Comparison of ENCODE assay signal across 9 cellular contexts in genomic region chr14:21997300-21997699, GRCh38.
DNase-seq lines count a peak whose midpoint lies in the region; ATAC-seq, FAIRE-seq and TF ChIP-seq lines count a peak whose summit lies in the region.
"Had no signal": no experiment of that assay in that cellular context is flagged by ENCODE, and none has a peak within 500 bp of the region (broad histone marks: within the 10 kb centered on the region; RNA-seq: fewer than 3 reads in every experiment).

No MANE protein-coding gene starts in this region.

- no peaks in the 10 kb centered on the region for H3K4me1 ChIP-seq in H1 (replicated peaks in 1 of 4; ENCODE audit: control insufficient read depth in 3 of 4, insufficient read depth in 4 of 4, low read length in 3 of 4)
- no peaks in the 10 kb centered on the region for H3K4me1 ChIP-seq in smooth muscle cell (ENCODE audit: low read depth)

- no peaks in the 10 kb centered on the region for H3K23me2 ChIP-seq in H1 (ENCODE audit: low read depth, low read length)

- H3K9me3 ChIP-seq in H1 (ENCODE audit: insufficient read depth in 2 of 2, low read depth in 1 of 2, low read length in 1 of 2) (no peaks in the 10 kb centered on the region), smooth muscle cell (replicated peaks; ENCODE audit: low read depth) (no peaks in the 10 kb centered on the region)

- H4K8ac ChIP-seq in H1 (ENCODE audit: extremely low read depth, insufficient read depth, low read length) = no peak overlapping the region

- H3K9me3 Mint-ChIP-seq in activated T-cell treated with anti-CD3 and anti-CD28 coated beads, Interleukin-2, amount 50 U/mL, for 4 hours = no peaks in the 10 kb centered on the region

- H3K18ac ChIP-seq in H1 (ENCODE audit: extremely low read depth, low read length) = no peak overlapping the region

- H3K23ac ChIP-seq in H1 (ENCODE audit: insufficient read length) = no peak overlapping the region

- no peak overlapping the region for H3K14ac ChIP-seq in H1 (ENCODE audit: insufficient read length)

- TF ChIP-seq EP300 in H1 (IDR thresholded peaks at IDR 0.05; ENCODE audit: borderline replicate concordance in 1 of 2, low read depth in 2 of 2, low read length in 2 of 2) = no peak

- no peak overlapping the region for H3K4me2 ChIP-seq in H1 (ENCODE audit: insufficient read depth in 1 of 2, low read depth in 2 of 2, low read length in 2 of 2)
- no peak overlapping the region for H3K4me2 ChIP-seq in smooth muscle cell

- CTCF ChIA-PET in H1 (lab: Charles Lee; ENCODE audit: partially characterized antibody) = interaction anchor here (0.6 to 9.4 kb wide), 39 partner anchors 8 to 364 kb away, joined by 3 to 141 read pairs (median 5); no protein-coding TSS in a partner anchor

- H2BK15ac ChIP-seq in H1 (ENCODE audit: low read length) = no peak overlapping the region

- no peak overlapping the region for H2AK5ac ChIP-seq in H1 (ENCODE audit: low read depth, low read length)

- POLR2A ChIA-PET in H1 (lab: Charles Lee; ENCODE audit: partially characterized antibody) = interaction anchor here (1.2 kb wide), 1 partner anchor 19 kb away, joined by 3 read pairs; no protein-coding TSS in a partner anchor

- H3K36me3 ChIP-seq in H1 (ENCODE audit: control insufficient read depth in 2 of 4, insufficient read depth in 4 of 4, low read length in 3 of 4) (no peaks in the 10 kb centered on the region), smooth muscle cell (ENCODE audit: low read depth) (no peaks in the 10 kb centered on the region)

- H3K4me3 ChIP-seq in H1 (ENCODE audit: extremely low read depth in 1 of 4, insufficient read depth in 2 of 4, low read depth in 3 of 4, low read length in 4 of 4) (no peak overlapping the region), smooth muscle cell (no peak overlapping the region)
- H3K4me3 ChIP-seq: lung had no signal

- peak; percentile 100 for FAIRE-seq in H1 (lab: Jason Lieb, UNC)

- WGBS in H1 (ENCODE audit: extremely low coverage in 1 of 2, insufficient coverage in 1 of 2, insufficient read length in 1 of 2, insufficient replicate concordance in 2 of 2, low coverage in 1 of 2, low lambda C conversion rate in 2 of 2, missing lambda C conversion rate in 1 of 2), 2 experiments = 33% methylated on average over 3 of the region's 3 CpGs; no CpG with 5 or more reads in 1 of the 2 experiments
- WGBS in smooth muscle cell (ENCODE audit: low lambda C conversion rate) = 28% methylated on average over 3 of the region's 3 CpGs

- no peak overlapping the region for H4K91ac ChIP-seq in H1 (replicated peaks; ENCODE audit: insufficient read length, low read length)

- H3K27me3 ChIP-seq in H1 (replicated peaks in 1 of 4; ENCODE audit: control insufficient read depth in 3 of 4, extremely low read depth in 1 of 4, insufficient read depth in 3 of 4, low read length in 3 of 4) = no peaks in the 10 kb centered on the region
- H3K27me3 ChIP-seq in smooth muscle cell (ENCODE audit: low read depth) = no peaks in the 10 kb centered on the region

- no peak overlapping the region for H2BK5ac ChIP-seq in H1 (ENCODE audit: low read depth, low read length)

- DNase-seq in activated T-cell treated with anti-CD3 and anti-CD28 coated beads, Interleukin-2, amount 50 U/mL, for 4 hours = peak; percentile 10
- DNase-seq in activated T-cell treated with anti-CD3 and anti-CD28 coated beads for 4 hours (no peak), SK-MEL-5 (ENCODE audit: low read depth, low spot score) (peak; percentile 77), H1 (ENCODE audit: low read depth in 1 of 2, low spot score in 2 of 2) (no peak), smooth muscle cell (lab: John Stamatoyannopoulos, UW; ENCODE audit: unreplicated experiment) (no peak), GM13977 (ENCODE audit: low spot score) (no peak), NCI-H1417 (lab: John Stamatoyannopoulos, UW) (no peak)
- no peak for DNase-seq in stimulated activated CD8-positive, alpha-beta memory T cell treated with anti-CD3 and anti-CD28 coated beads, Interleukin-4, amount 100 ng/mL, for 48 hours

- H3K79me2 ChIP-seq in H1 (ENCODE audit: control insufficient read depth in 1 of 2, insufficient read depth in 2 of 2, low read length in 2 of 2) (no peaks in the 10 kb centered on the region), smooth muscle cell (ENCODE audit: low read depth) (no peaks in the 10 kb centered on the region)

- H4K5ac ChIP-seq in H1 (ENCODE audit: insufficient read length, low read depth, low read length) = no peak overlapping the region

- H3F3A ChIP-seq in smooth muscle cell (ENCODE audit: low read depth) = no peaks in the 10 kb centered on the region

- no peak overlapping the region for H2BK120ac ChIP-seq in H1 (replicated peaks; ENCODE audit: low read depth, low read length)

- TF ChIP-seq CTCF in H1 (IDR thresholded peaks at IDR 0.05; ENCODE audit: control extremely low read depth in 1 of 3, insufficient read depth in 1 of 3, low read depth in 1 of 3, low read length in 3 of 3) (peak; percentile 53 to 71 (median 60)), smooth muscle cell (IDR thresholded peaks at IDR 0.05; ENCODE audit: borderline replicate concordance, insufficient read depth, poor library complexity, severe bottlenecking) (peak; percentile 27), GM13977 (IDR thresholded peaks at IDR 0.05; ENCODE audit: extremely low read depth, insufficient read depth, missing control alignments) (no peak)

- H3K27me3 Mint-ChIP-seq in activated T-cell treated with anti-CD3 and anti-CD28 coated beads, Interleukin-2, amount 50 U/mL, for 4 hours (ENCODE audit: low read depth) = peaks cover 3% of the 10 kb centered on the region

- no peaks in the 10 kb centered on the region for H3K79me1 ChIP-seq in H1 (ENCODE audit: low read depth, low read length)

- H3K9ac ChIP-seq in H1 (replicated peaks in 1 of 4; ENCODE audit: extremely low read depth in 1 of 4, low read depth in 3 of 4, low read length in 3 of 4) (no peak overlapping the region), smooth muscle cell (ENCODE audit: low read depth) (no peak overlapping the region)

- in situ Hi-C loops in SK-MEL-5 (cut with HindIII; ENCODE audit: low pct_unique_long_range_greater_than_20kb, low sequenced_read_pairs) = no loop called here
- in situ Hi-C loops in GM13977 (cut with MboI; ENCODE audit: low pct_unique_long_range_greater_than_20kb, low sequenced_read_pairs, unreplicated experiment) = no loop called here

- no peak overlapping the region for H3K4ac ChIP-seq in H1 (replicated peaks; ENCODE audit: insufficient read length, low read depth, low read length)

- no peak overlapping the region for H3K56ac ChIP-seq in H1 (replicated peaks; ENCODE audit: insufficient read length, low read depth, low read length)

- H2BK20ac ChIP-seq in H1 (ENCODE audit: low read length) = no peak overlapping the region

- peak overlapping the region; percentile 85 for H3K4me3 Mint-ChIP-seq in activated T-cell treated with anti-CD3 and anti-CD28 coated beads, Interleukin-2, amount 50 U/mL, for 4 hours

- peak; percentile 52 to 63 for TF ChIP-seq RAD21 in H1 (IDR thresholded peaks at IDR 0.05 in 1 of 2, conservative IDR thresholded peaks at IDR 0.05 in 1 of 2; ENCODE audit: low read depth in 2 of 2, low read length in 2 of 2)

- peak overlapping the region; percentile 98 for H2AFZ ChIP-seq in H1 (ENCODE audit: low read length)
- H2AFZ ChIP-seq in smooth muscle cell (ENCODE audit: low read depth) = peak overlapping the region; percentile 34

- TF ChIP-seq POLR2A in H1 (IDR thresholded peaks at IDR 0.05; ENCODE audit: control extremely low read depth in 1 of 2, low read depth in 2 of 2, low read length in 2 of 2) = no peak

- ATAC-seq in activated T-cell treated with anti-CD3 and anti-CD28 coated beads, Interleukin-2, amount 50 U/mL, for 4 hours = peak; percentile 90 to 94

- H3K36me3 Mint-ChIP-seq in activated T-cell treated with anti-CD3 and anti-CD28 coated beads, Interleukin-2, amount 50 U/mL, for 4 hours (ENCODE audit: insufficient read depth) = no peaks in the 10 kb centered on the region

- H4K20me1 ChIP-seq in H1 (replicated peaks in 1 of 2; ENCODE audit: control insufficient read depth in 1 of 2, insufficient read depth in 2 of 2, low read length in 2 of 2) (no peaks in the 10 kb centered on the region), smooth muscle cell (ENCODE audit: low read depth) (no peaks in the 10 kb centered on the region)

- H3K27ac ChIP-seq in H1 (ENCODE audit: low read depth, low read length) (no peak overlapping the region), smooth muscle cell (ENCODE audit: low read depth) (no peak overlapping the region)

- peaks cover 12% of the 10 kb centered on the region for H3K4me1 Mint-ChIP-seq in activated T-cell treated with anti-CD3 and anti-CD28 coated beads, Interleukin-2, amount 50 U/mL, for 4 hours (ENCODE audit: low read depth)

- no peak overlapping the region for H2BK12ac ChIP-seq in H1 (ENCODE audit: low read depth, low read length)

TF ChIP-seq in H1, 55 proteins besides CTCF, POLR2A, EP300 and RAD21:
- no peak; the same call in 1 of the 2 replicates for TF ChIP-seq BACH1 (IDR thresholded peaks at IDR 0.05; ENCODE audit: low read length)
- 0 out of 2 replicates have a peak, but pooled peaks have one; percentile 29 for TF ChIP-seq MAFK (IDR thresholded peaks at IDR 0.05; ENCODE audit: low read depth, low read length)
- TF ChIP-seq TBP (IDR thresholded peaks at IDR 0.05; ENCODE audit: low read depth, low read length) = no peak
- TF ChIP-seq JUN (IDR thresholded peaks at IDR 0.05; ENCODE audit: low read depth, low read length) = no peak
- no peak for TF ChIP-seq BRCA1 (IDR thresholded peaks at IDR 0.05; ENCODE audit: low read depth, low read length)
- TF ChIP-seq, protein P1, sequence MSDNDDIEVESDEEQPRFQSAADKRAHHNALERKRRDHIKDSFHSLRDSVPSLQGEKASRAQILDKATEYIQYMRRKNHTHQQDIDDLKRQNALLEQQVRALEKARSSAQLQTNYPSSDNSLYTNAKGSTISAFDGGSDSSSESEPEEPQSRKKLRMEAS (IDR thresholded peaks at IDR 0.05) = no peak
TF ChIP-seq in H1: peak in this region for 1.

Comparison
In these comparisons a context has a peak if more than half of its experiments do, and no peak if none do; other contexts are left out.
1. DNase-seq: peak in activated T-cell treated with anti-CD3 and anti-CD28 coated beads, Interleukin-2, amount 50 U/mL, for 4 hours (single experiment) and SK-MEL-5 (single experiment); none in activated T-cell treated with anti-CD3 and anti-CD28 coated beads for 4 hours (single experiment), H1 (0 of 2), smooth muscle cell (single experiment), stimulated activated CD8-positive, alpha-beta memory T cell treated with anti-CD3 and anti-CD28 coated beads, Interleukin-4, amount 100 ng/mL, for 48 hours (single experiment), GM13977 (single experiment) and NCI-H1417 (0 of 3).